1 cellular context compared by ENCODE assay signal in the genomic region with DNA sequence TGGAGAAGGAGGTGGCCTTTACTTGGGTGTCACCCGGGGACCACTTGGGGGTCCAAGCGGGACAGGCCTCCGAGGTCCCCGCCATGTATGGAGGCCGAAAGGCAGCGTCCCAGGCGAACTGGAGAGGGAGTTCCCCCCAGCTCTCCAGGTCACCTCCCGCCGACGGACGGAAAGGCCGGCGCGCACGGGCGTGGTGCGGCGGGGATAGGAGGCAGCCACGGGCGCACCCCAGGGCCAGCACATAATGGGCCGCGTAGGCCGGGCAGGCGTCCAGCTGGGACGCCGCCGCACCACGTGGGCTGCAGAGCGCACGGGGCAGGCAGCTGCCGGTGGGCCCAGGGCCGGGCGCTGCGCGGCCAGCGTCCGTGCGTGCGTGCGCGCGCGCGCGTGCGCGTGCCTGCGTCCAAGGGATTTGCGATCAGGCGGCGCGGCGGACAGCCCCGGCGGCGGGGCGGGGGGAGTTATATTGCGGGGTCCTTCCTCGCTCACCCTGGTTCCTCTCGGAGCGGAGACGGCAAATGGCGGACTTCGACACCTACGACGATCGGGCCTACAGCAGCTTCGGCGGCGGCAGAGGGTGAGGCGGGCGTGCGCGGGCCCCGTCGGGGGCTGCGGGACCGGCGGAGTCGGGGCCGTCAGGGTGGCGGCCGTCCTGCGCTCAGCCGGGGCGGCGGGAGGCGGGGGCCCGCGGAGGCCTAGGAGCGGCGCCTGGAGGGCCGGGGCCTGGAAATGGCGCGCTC.
TF ChIP-seq lines count a peak whose summit lies in the region.

A gene (plus strand): TSS at position 491 of the 740 bp plus-strand sequence. CDS start 28 bp downstream, at position 519.

TF ChIP-seq in K562, 482 proteins besides CTCF, POLR2A, EP300 and RAD21 (continued from another document and continues in another):
- TF ChIP-seq, protein P1, sequence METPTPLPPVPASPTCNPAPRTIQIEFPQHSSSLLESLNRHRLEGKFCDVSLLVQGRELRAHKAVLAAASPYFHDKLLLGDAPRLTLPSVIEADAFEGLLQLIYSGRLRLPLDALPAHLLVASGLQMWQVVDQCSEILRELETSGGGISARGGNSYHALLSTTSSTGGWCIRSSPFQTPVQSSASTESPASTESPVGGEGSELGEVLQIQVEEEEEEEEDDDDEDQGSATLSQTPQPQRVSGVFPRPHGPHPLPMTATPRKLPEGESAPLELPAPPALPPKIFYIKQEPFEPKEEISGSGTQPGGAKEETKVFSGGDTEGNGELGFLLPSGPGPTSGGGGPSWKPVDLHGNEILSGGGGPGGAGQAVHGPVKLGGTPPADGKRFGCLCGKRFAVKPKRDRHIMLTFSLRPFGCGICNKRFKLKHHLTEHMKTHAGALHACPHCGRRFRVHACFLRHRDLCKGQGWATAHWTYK (CRISPR knock-in tag; IDR thresholded peaks at IDR 0.05): peak; percentile 58; the same call in 1 of the 2 replicates
- no peak for TF ChIP-seq HOXB6 (CRISPR knock-in tag; IDR thresholded peaks at IDR 0.05; ENCODE audit: borderline replicate concordance)
- TF ChIP-seq HMG20A (CRISPR knock-in tag; conservative IDR thresholded peaks at IDR 0.05): no peak
- no peak for TF ChIP-seq MED1 (CRISPR knock-in tag; IDR thresholded peaks at IDR 0.05; ENCODE audit: borderline replicate concordance)
- TF ChIP-seq, protein P2, sequence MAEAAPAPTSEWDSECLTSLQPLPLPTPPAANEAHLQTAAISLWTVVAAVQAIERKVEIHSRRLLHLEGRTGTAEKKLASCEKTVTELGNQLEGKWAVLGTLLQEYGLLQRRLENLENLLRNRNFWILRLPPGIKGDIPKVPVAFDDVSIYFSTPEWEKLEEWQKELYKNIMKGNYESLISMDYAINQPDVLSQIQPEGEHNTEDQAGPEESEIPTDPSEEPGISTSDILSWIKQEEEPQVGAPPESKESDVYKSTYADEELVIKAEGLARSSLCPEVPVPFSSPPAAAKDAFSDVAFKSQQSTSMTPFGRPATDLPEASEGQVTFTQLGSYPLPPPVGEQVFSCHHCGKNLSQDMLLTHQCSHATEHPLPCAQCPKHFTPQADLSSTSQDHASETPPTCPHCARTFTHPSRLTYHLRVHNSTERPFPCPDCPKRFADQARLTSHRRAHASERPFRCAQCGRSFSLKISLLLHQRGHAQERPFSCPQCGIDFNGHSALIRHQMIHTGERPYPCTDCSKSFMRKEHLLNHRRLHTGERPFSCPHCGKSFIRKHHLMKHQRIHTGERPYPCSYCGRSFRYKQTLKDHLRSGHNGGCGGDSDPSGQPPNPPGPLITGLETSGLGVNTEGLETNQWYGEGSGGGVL (CRISPR knock-in tag; IDR thresholded peaks at IDR 0.05): no peak
- TF ChIP-seq GABPB2 (CRISPR knock-in tag; conservative IDR thresholded peaks at IDR 0.05): no peak
- TF ChIP-seq XRCC4 (IDR thresholded peaks at IDR 0.05; ENCODE audit: extremely low read depth, insufficient read depth, insufficient read length): no peak
- TF ChIP-seq HNRNPL (IDR thresholded peaks at IDR 0.05; ENCODE audit: low read depth, low read length): peak; percentile 74; the same call in 1 of the 2 replicates
- TF ChIP-seq, protein P3, sequence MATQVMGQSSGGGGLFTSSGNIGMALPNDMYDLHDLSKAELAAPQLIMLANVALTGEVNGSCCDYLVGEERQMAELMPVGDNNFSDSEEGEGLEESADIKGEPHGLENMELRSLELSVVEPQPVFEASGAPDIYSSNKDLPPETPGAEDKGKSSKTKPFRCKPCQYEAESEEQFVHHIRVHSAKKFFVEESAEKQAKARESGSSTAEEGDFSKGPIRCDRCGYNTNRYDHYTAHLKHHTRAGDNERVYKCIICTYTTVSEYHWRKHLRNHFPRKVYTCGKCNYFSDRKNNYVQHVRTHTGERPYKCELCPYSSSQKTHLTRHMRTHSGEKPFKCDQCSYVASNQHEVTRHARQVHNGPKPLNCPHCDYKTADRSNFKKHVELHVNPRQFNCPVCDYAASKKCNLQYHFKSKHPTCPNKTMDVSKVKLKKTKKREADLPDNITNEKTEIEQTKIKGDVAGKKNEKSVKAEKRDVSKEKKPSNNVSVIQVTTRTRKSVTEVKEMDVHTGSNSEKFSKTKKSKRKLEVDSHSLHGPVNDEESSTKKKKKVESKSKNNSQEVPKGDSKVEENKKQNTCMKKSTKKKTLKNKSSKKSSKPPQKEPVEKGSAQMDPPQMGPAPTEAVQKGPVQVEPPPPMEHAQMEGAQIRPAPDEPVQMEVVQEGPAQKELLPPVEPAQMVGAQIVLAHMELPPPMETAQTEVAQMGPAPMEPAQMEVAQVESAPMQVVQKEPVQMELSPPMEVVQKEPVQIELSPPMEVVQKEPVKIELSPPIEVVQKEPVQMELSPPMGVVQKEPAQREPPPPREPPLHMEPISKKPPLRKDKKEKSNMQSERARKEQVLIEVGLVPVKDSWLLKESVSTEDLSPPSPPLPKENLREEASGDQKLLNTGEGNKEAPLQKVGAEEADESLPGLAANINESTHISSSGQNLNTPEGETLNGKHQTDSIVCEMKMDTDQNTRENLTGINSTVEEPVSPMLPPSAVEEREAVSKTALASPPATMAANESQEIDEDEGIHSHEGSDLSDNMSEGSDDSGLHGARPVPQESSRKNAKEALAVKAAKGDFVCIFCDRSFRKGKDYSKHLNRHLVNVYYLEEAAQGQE (CRISPR knock-in tag; IDR thresholded peaks at IDR 0.05; ENCODE audit: low read depth): peak; percentile 48; the same call in 1 of the 2 replicates
- TF ChIP-seq MECOM (CRISPR knock-in tag; IDR thresholded peaks at IDR 0.05): no peak
- TF ChIP-seq SIN3A (IDR thresholded peaks at IDR 0.05; ENCODE audit: borderline replicate concordance in 2 of 2, control insufficient read depth in 1 of 2, low read depth in 2 of 2, low read length in 2 of 2): peak; percentile 96 to 97
- TF ChIP-seq TAF1 (IDR thresholded peaks at IDR 0.05; ENCODE audit: control insufficient read depth, extremely low read depth, insufficient read depth, low read length, severe bottlenecking): peak; percentile 89
- TF ChIP-seq RFX7 (CRISPR knock-in tag; IDR thresholded peaks at IDR 0.05): no peak
- 0 out of 2 replicates have a peak, but pooled peaks have one; percentile 86 for TF ChIP-seq ILF3 (IDR thresholded peaks at IDR 0.05; ENCODE audit: borderline replicate concordance)
- TF ChIP-seq, protein P4, sequence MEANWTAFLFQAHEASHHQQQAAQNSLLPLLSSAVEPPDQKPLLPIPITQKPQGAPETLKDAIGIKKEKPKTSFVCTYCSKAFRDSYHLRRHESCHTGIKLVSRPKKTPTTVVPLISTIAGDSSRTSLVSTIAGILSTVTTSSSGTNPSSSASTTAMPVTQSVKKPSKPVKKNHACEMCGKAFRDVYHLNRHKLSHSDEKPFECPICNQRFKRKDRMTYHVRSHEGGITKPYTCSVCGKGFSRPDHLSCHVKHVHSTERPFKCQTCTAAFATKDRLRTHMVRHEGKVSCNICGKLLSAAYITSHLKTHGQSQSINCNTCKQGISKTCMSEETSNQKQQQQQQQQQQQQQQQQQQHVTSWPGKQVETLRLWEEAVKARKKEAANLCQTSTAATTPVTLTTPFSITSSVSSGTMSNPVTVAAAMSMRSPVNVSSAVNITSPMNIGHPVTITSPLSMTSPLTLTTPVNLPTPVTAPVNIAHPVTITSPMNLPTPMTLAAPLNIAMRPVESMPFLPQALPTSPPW (CRISPR knock-in tag; IDR thresholded peaks at IDR 0.05): peak; percentile 97
- TF ChIP-seq, protein P5, sequence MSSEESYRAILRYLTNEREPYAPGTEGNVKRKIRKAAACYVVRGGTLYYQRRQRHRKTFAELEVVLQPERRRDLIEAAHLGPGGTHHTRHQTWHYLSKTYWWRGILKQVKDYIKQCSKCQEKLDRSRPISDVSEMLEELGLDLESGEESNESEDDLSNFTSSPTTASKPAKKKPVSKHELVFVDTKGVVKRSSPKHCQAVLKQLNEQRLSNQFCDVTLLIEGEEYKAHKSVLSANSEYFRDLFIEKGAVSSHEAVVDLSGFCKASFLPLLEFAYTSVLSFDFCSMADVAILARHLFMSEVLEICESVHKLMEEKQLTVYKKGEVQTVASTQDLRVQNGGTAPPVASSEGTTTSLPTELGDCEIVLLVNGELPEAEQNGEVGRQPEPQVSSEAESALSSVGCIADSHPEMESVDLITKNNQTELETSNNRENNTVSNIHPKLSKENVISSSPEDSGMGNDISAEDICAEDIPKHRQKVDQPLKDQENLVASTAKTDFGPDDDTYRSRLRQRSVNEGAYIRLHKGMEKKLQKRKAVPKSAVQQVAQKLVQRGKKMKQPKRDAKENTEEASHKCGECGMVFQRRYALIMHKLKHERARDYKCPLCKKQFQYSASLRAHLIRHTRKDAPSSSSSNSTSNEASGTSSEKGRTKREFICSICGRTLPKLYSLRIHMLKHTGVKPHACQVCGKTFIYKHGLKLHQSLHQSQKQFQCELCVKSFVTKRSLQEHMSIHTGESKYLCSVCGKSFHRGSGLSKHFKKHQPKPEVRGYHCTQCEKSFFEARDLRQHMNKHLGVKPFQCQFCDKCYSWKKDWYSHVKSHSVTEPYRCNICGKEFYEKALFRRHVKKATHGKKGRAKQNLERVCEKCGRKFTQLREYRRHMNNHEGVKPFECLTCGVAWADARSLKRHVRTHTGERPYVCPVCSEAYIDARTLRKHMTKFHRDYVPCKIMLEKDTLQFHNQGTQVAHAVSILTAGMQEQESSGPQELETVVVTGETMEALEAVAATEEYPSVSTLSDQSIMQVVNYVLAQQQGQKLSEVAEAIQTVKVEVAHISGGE (CRISPR knock-in tag; IDR thresholded peaks at IDR 0.05): peak in 2 of 3 experiments; percentile 55 to 89; a peak in 4 of 6 replicates
- TF ChIP-seq ATF7 (IDR thresholded peaks at IDR 0.05): peak; percentile 87
- TF ChIP-seq, protein P6, sequence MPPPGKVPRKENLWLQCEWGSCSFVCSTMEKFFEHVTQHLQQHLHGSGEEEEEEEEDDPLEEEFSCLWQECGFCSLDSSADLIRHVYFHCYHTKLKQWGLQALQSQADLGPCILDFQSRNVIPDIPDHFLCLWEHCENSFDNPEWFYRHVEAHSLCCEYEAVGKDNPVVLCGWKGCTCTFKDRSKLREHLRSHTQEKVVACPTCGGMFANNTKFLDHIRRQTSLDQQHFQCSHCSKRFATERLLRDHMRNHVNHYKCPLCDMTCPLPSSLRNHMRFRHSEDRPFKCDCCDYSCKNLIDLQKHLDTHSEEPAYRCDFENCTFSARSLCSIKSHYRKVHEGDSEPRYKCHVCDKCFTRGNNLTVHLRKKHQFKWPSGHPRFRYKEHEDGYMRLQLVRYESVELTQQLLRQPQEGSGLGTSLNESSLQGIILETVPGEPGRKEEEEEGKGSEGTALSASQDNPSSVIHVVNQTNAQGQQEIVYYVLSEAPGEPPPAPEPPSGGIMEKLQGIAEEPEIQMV (tag; conservative IDR thresholded peaks at IDR 0.05; ENCODE audit: low read depth): no peak
- no peak for TF ChIP-seq PTRF (tag; IDR thresholded peaks at IDR 0.05)
- TF ChIP-seq ZNF561 (CRISPR knock-in tag; conservative IDR thresholded peaks at IDR 0.05): no peak
- peak; percentile 26; the same call in 1 of the 2 replicates for TF ChIP-seq ZNF76 (CRISPR knock-in tag; IDR thresholded peaks at IDR 0.05; ENCODE audit: borderline replicate concordance)
- TF ChIP-seq WHSC1 (IDR thresholded peaks at IDR 0.05; ENCODE audit: low read length): no peak
- no peak for TF ChIP-seq FOSL1 (tag; conservative IDR thresholded peaks at IDR 0.05)
- TF ChIP-seq HMGN3 (IDR thresholded peaks at IDR 0.05; ENCODE audit: borderline replicate concordance, extremely low read depth, insufficient read length, low read depth, low read length): peak; percentile 99
- peak; percentile 9 for TF ChIP-seq ZFP36 (IDR thresholded peaks at IDR 0.05; ENCODE audit: low read depth, low read length, partially characterized antibody)
- no peak; the same call in none of the 2 replicates for TF ChIP-seq CHD2 (IDR thresholded peaks at IDR 0.05; ENCODE audit: low read depth, low read length)
- no peak for TF ChIP-seq BRD9 (IDR thresholded peaks at IDR 0.05; ENCODE audit: low read depth, partially characterized antibody)
- no peak for TF ChIP-seq MEF2D (tag; conservative IDR thresholded peaks at IDR 0.05; ENCODE audit: low read depth)
- peak; percentile 89 for TF ChIP-seq NFIC (IDR thresholded peaks at IDR 0.05)
- TF ChIP-seq POLR3G (IDR thresholded peaks at IDR 0.05; ENCODE audit: extremely low read depth, insufficient read length, insufficient replicate concordance): no peak
- no peak for TF ChIP-seq TFAM (CRISPR knock-in tag; conservative IDR thresholded peaks at IDR 0.05)
- TF ChIP-seq ZNF232 (CRISPR knock-in tag; IDR thresholded peaks at IDR 0.05): peak; percentile 99
- TF ChIP-seq ZNF583 (CRISPR knock-in tag; IDR thresholded peaks at IDR 0.05): peak; percentile 34; the same call in 1 of the 2 replicates
- TF ChIP-seq TCF7 (IDR thresholded peaks at IDR 0.05; ENCODE audit: borderline replicate concordance): peak; percentile 16; the same call in 1 of the 2 replicates
- TF ChIP-seq ZNF75A (CRISPR knock-in tag; IDR thresholded peaks at IDR 0.05): no peak
- no peak for TF ChIP-seq COPS2 (conservative IDR thresholded peaks at IDR 0.05)
- TF ChIP-seq ZNF764 (CRISPR knock-in tag; IDR thresholded peaks at IDR 0.05; ENCODE audit: low read depth): no peak
- no peak for TF ChIP-seq RBM22 (IDR thresholded peaks at IDR 0.05; ENCODE audit: low read depth, low read length, poor library complexity, severe bottlenecking)
- TF ChIP-seq SMC3 (conservative IDR thresholded peaks at IDR 0.05; ENCODE audit: insufficient read depth, low read depth, low read length): 0 out of 2 replicates have a peak, but pooled peaks have one; percentile 0
- TF ChIP-seq ZNF354B (CRISPR knock-in tag; IDR thresholded peaks at IDR 0.05): no peak
- no peak for TF ChIP-seq SAFB2 (IDR thresholded peaks at IDR 0.05; ENCODE audit: borderline replicate concordance, low read depth, low read length, severe bottlenecking)
- TF ChIP-seq, protein P7, sequence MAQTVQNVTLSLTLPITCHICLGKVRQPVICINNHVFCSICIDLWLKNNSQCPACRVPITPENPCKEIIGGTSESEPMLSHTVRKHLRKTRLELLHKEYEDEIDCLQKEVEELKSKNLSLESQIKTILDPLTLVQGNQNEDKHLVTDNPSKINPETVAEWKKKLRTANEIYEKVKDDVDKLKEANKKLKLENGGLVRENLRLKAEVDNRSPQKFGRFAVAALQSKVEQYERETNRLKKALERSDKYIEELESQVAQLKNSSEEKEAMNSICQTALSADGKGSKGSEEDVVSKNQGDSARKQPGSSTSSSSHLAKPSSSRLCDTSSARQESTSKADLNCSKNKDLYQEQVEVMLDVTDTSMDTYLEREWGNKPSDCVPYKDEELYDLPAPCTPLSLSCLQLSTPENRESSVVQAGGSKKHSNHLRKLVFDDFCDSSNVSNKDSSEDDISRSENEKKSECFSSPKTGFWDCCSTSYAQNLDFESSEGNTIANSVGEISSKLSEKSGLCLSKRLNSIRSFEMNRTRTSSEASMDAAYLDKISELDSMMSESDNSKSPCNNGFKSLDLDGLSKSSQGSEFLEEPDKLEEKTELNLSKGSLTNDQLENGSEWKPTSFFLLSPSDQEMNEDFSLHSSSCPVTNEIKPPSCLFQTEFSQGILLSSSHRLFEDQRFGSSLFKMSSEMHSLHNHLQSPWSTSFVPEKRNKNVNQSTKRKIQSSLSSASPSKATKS (CRISPR knock-in tag; IDR thresholded peaks at IDR 0.05): no peak
- peak; percentile 100 for TF ChIP-seq FOXP1 (CRISPR knock-in tag; IDR thresholded peaks at IDR 0.05)
- peak; percentile 67 for TF ChIP-seq SNIP1 (IDR thresholded peaks at IDR 0.05; ENCODE audit: low read depth)
